9 cellular contexts compared by ENCODE assay signal in genomic region chr2:241638940-241639339, GRCh38. TPM values are rescaled to one million over a fixed set of nuclear protein-coding genes. Genes with fewer than 3 reads are reported as not detected.
DNase-seq lines count a peak whose midpoint lies in the region; TF ChIP-seq lines count a peak whose summit lies in the region.
"Had no signal": no experiment of that assay in that cellular context is flagged by ENCODE, and none has a peak within 500 bp of the region (broad histone marks: within the 10 kb centered on the region; RNA-seq: fewer than 3 reads in every experiment).

No MANE protein-coding gene starts in this region.

- H3K27ac ChIP-seq in Karpas-422 (ENCODE audit: low read length) (no peak overlapping the region), neural cell (ENCODE audit: low read length) (no peak overlapping the region)

- DNase-seq in CD14-positive monocyte (ENCODE audit: low spot score) (no peak), Karpas-422 (no peak), choroid plexus epithelial cell (ENCODE audit: low read depth) (no peak), lower leg skin (ENCODE audit: low spot score in 2 of 2) (no peak), activated gamma-delta T cell (lab: John Stamatoyannopoulos, UW) (no peak), activated gamma-delta T cell treated with Interleukin-2 at 50 U/mL for 16 hours (no peak), A172 (ENCODE audit: low spot score) (no peak)
- DNase-seq: activated CD4-positive, alpha-beta T cell treated with anti-CD3 and anti-CD28 coated beads, Interleukin-2, amount 50 U/mL, for 48 hours had no signal

- H3K4me1 Mint-ChIP-seq in CD14-positive monocyte, result peaks cover 51% of the 10 kb centered on the region

- H2AFZ ChIP-seq in Karpas-422 (ENCODE audit: low read length), result no peak overlapping the region
- H2AFZ ChIP-seq in neural cell (ENCODE audit: low read depth, low read length), result no peak overlapping the region

- TF ChIP-seq CTCF in CD14-positive monocyte (IDR thresholded peaks at IDR 0.05), result no peak
- no peak for TF ChIP-seq CTCF in choroid plexus epithelial cell (conservative IDR thresholded peaks at IDR 0.05; ENCODE audit: low read depth, low read length)
- no peak for TF ChIP-seq CTCF in neural cell (IDR thresholded peaks at IDR 0.05; ENCODE audit: poor library complexity, severe bottlenecking)
- no peak for TF ChIP-seq CTCF in lower leg skin (IDR thresholded peaks at IDR 0.05)

- TF ChIP-seq POLR2A in lower leg skin (IDR thresholded peaks at IDR 0.05), result no peak

- H3K79me2 ChIP-seq in Karpas-422 (ENCODE audit: low read length), result peaks cover 87% of the 10 kb centered on the region
- peaks cover 59% of the 10 kb centered on the region for H3K79me2 ChIP-seq in neural cell (replicated peaks; ENCODE audit: insufficient read depth, low read length)

- no peak for TF ChIP-seq EP300 in neural cell (conservative IDR thresholded peaks at IDR 0.05; ENCODE audit: poor library complexity, severe bottlenecking)

- H3K36me3 Mint-ChIP-seq in CD14-positive monocyte, result peaks cover 18 to 32% of the 10 kb centered on the region in 2 donors

- no peaks in the 10 kb centered on the region for H3K9me3 ChIP-seq in Karpas-422 (ENCODE audit: low read length)
- H3K9me3 ChIP-seq in neural cell (ENCODE audit: low read length), result no peaks in the 10 kb centered on the region

- H3K9me3 Mint-ChIP-seq in CD14-positive monocyte, result peaks cover 0 to 4% (median 0%) of the 10 kb centered on the region in 7 donors

- H3K9ac ChIP-seq in Karpas-422 (ENCODE audit: low read length) (peak overlapping the region; percentile 94), neural cell (ENCODE audit: low read length) (peak overlapping the region; percentile 94)

- H3K9me2 ChIP-seq in Karpas-422 (replicated peaks; ENCODE audit: insufficient read depth, low read length), result no peaks in the 10 kb centered on the region
- no peaks in the 10 kb centered on the region for H3K9me2 ChIP-seq in neural cell (ENCODE audit: insufficient read depth, low read length)

- no peak overlapping the region for H3K27ac Mint-ChIP-seq in CD14-positive monocyte

- H4K20me1 ChIP-seq in Karpas-422 (ENCODE audit: insufficient read depth, low read depth, low read length), result no peaks in the 10 kb centered on the region; the same call in 1 of the 2 replicates
- peaks cover 3% of the 10 kb centered on the region for H4K20me1 ChIP-seq in neural cell (ENCODE audit: insufficient read depth)

- H3K27me3 ChIP-seq in Karpas-422 (ENCODE audit: low read length) (no peaks in the 10 kb centered on the region), neural cell (ENCODE audit: insufficient read depth, low read depth, low read length) (no peaks in the 10 kb centered on the region)

- H3F3A ChIP-seq in neural cell (ENCODE audit: insufficient read depth, low read length, poor library complexity, severe bottlenecking), result no peaks in the 10 kb centered on the region

- no peak for TF ChIP-seq RAD21 in neural cell (conservative IDR thresholded peaks at IDR 0.05)

- H3K4me3 ChIP-seq in Karpas-422 (ENCODE audit: low read length), result peak overlapping the region; percentile 84
- H3K4me3 ChIP-seq in choroid plexus epithelial cell (ENCODE audit: low read depth, low read length), result peak overlapping the region; percentile 9
- H3K4me3 ChIP-seq in neural cell (ENCODE audit: low read length), result peak overlapping the region; percentile 93
- no peak overlapping the region for H3K4me3 ChIP-seq in lower leg skin (ENCODE audit: low read depth, poor library complexity, severe bottlenecking)

- peaks cover 22% of the 10 kb centered on the region for H3K4me1 ChIP-seq in Karpas-422 (ENCODE audit: low read length)

- H3K27me3 Mint-ChIP-seq in CD14-positive monocyte (ENCODE audit: low read depth in 3 of 3), result peaks cover 0 to 2% (median 0%) of the 10 kb centered on the region in 3 donors

- H3K4me2 ChIP-seq in Karpas-422 (ENCODE audit: low read depth, low read length, poor library complexity, severe bottlenecking), result peak overlapping the region; percentile 86
- peak overlapping the region; percentile 100 for H3K4me2 ChIP-seq in neural cell (ENCODE audit: low read length)

- 95 to 96% methylated on average over 7 to 14 of the region's 14 CpGs for WGBS in lower leg skin, 2 donors

- intact Hi-C loops in CD14-positive monocyte (cut with micrococcal nuclease), result loop anchor here (2.0 to 10.0 kb wide), 5 partner anchors 48 to 284 kb away; partner anchors contain the start of genes DTYMK (in 2 of the 2), FARP2 (in 2 of the 2), ING5 (in 1 of the 2) and STK25 (in 1 of the 2)
- intact Hi-C loops in lower leg skin (cut with DNase I; ENCODE audit: low total_unique reads), result no loop called here

- H3K36me3 ChIP-seq in Karpas-422 (ENCODE audit: insufficient read depth, low read length) (peaks cover 17% of the 10 kb centered on the region), neural cell (ENCODE audit: insufficient read depth, low read length) (no peaks in the 10 kb centered on the region)

- peak overlapping the region; percentile 11 to 84 for H3K4me3 Mint-ChIP-seq in CD14-positive monocyte

TF ChIP-seq in neural cell, 6 proteins besides CTCF, POLR2A, EP300 and RAD21:
- TF ChIP-seq MXI1 (conservative IDR thresholded peaks at IDR 0.05; ENCODE audit: poor library complexity, severe bottlenecking) (no peak), POLR2AphosphoS5 (IDR thresholded peaks at IDR 0.05) (no peak), EZH2 (IDR thresholded peaks at IDR 0.05; ENCODE audit: borderline replicate concordance, insufficient read depth, low read length, poor library complexity, severe bottlenecking) (no peak), TAF1 (IDR thresholded peaks at IDR 0.05; ENCODE audit: low read depth) (no peak), REST (IDR thresholded peaks at IDR 0.05; ENCODE audit: borderline replicate concordance) (no peak), SMC3 (conservative IDR thresholded peaks at IDR 0.05; ENCODE audit: poor library complexity) (no peak)

RNA-seq across cellular contexts. Expression of gene ATG4B, which starts 1.4 kb away (rescaled TPM):
- polyA plus RNA-seq in CD14-positive monocyte, result 10 to 100 TPM; 54.5 to 58.9 TPM
- 63.9 and 66.6 TPM in 2 replicates for total RNA-seq in Karpas-422 (2014; rRNA removed; shearing (Covaris generic); ENCODE audit: low replicate concordance)
- polyA plus RNA-seq in neural cell, result 128 and 140 TPM in 2 replicates
- 58.2 and 74.4 TPM in 2 replicates for polyA minus RNA-seq in neural cell
- 10 to 100 TPM; 48.4 to 86.2 (median 63.3) TPM for total RNA-seq in lower leg skin
- total RNA-seq in A172 (2014; rRNA removed; shearing (Covaris generic)), result 111 and 132 TPM in 2 replicates

RNA-seq across cellular contexts. Expression of gene THAP4, which starts 2.0 kb away (rescaled TPM):
- polyA plus RNA-seq in CD14-positive monocyte (10 to 100 TPM; 15.1 to 16.3 TPM), neural cell (30.8 and 33.0 TPM in 2 replicates)
- 45.4 and 107 TPM in 2 replicates for total RNA-seq in Karpas-422 (2014; rRNA removed; shearing (Covaris generic); ENCODE audit: low replicate concordance)
- polyA minus RNA-seq in neural cell, result 26.9 and 34.1 TPM in 2 replicates
- total RNA-seq in lower leg skin, result 10 to 100 TPM; 52.4 to 60.7 (median 58.3) TPM
- total RNA-seq in A172 (2014; rRNA removed; shearing (Covaris generic)), result 80.6 and 85.7 TPM in 2 replicates

RNA-seq across cellular contexts. Expression of gene DTYMK, which starts 47.7 kb away (rescaled TPM):
- polyA plus RNA-seq in CD14-positive monocyte (10 to 100 TPM; 18.7 to 23.5 TPM), neural cell (33.5 and 42.2 TPM in 2 replicates)
- 29.1 and 32.0 TPM in 2 replicates for total RNA-seq in Karpas-422 (2014; rRNA removed; shearing (Covaris generic); ENCODE audit: low replicate concordance)
- 10.2 and 10.4 TPM in 2 replicates for polyA minus RNA-seq in neural cell
- total RNA-seq in lower leg skin, result 10 to 100 TPM in 3 of 4 donors, 1 to 10 TPM in 1; 6.6 to 16.2 (median 12.0) TPM
- total RNA-seq in A172 (2014; rRNA removed; shearing (Covaris generic)), result 136 and 156 TPM in 2 replicates
